In genomic region chr9:117546894-117547293, GRCh38 we compare ENCODE assay signal across 9 cellular contexts.
DNase-seq lines count a peak whose midpoint lies in the region; ATAC-seq, FAIRE-seq and TF ChIP-seq lines count a peak whose summit lies in the region.
"Had no signal": no experiment of that assay in that cellular context is flagged by ENCODE, and none has a peak within 500 bp of the region (broad histone marks: within the 10 kb centered on the region; RNA-seq: fewer than 3 reads in every experiment).

No MANE protein-coding gene starts in this region.

- ATAC-seq in activated naive CD8-positive, alpha-beta T cell treated with anti-CD3 and anti-CD28 coated beads, Interleukin-2, amount 10 ng/mL, durations not matched to agents 7 days and 5 days (ENCODE audit: low read depth), result peak; percentile 30
- peak; percentile 59 for ATAC-seq in memory B cell (ENCODE audit: low read depth)
- no peak for ATAC-seq in HG03025 (IDR thresholded peaks at IDR 0.05; ENCODE audit: low FRiP score, unreplicated experiment)

- H3K4me3 ChIP-seq in foreskin fibroblast (ENCODE audit: low read depth in 1 of 2, low read length in 2 of 2), result no peak overlapping the region
- H3K4me3 ChIP-seq: heart left ventricle had no signal

- BruUV-seq in Calu3 (replicated peaks; lab: Mats Ljungman, UMichigan), result no TSS peak

- POLR2A ChIA-PET in activated naive CD8-positive, alpha-beta T cell treated with anti-CD3 and anti-CD28 coated beads, Interleukin-2, amount 10 ng/mL, durations not matched to agents 7 days and 5 days (lab: Charles Lee), result no interaction called here

- H3K36me3 Mint-ChIP-seq in Calu3 (ENCODE audit: insufficient read depth, unreplicated experiment) (no peaks in the 10 kb centered on the region), memory B cell (no peaks in the 10 kb centered on the region)
- no peaks in the 10 kb centered on the region for H3K36me3 Mint-ChIP-seq in activated naive CD8-positive, alpha-beta T cell treated with anti-CD3 and anti-CD28 coated beads, Interleukin-2, amount 10 ng/mL, durations not matched to agents 7 days and 5 days

- no peaks in the 10 kb centered on the region for H3K9me3 Mint-ChIP-seq in Calu3 (ENCODE audit: low read depth, unreplicated experiment)
- peaks cover 2% of the 10 kb centered on the region for H3K9me3 Mint-ChIP-seq in activated naive CD8-positive, alpha-beta T cell treated with anti-CD3 and anti-CD28 coated beads, Interleukin-2, amount 10 ng/mL, durations not matched to agents 7 days and 5 days
- H3K9me3 Mint-ChIP-seq in memory B cell, result no peaks in the 10 kb centered on the region

- no peaks in the 10 kb centered on the region for H3K27me3 Mint-ChIP-seq in Calu3 (ENCODE audit: unreplicated experiment)
- peaks cover 2% of the 10 kb centered on the region for H3K27me3 Mint-ChIP-seq in activated naive CD8-positive, alpha-beta T cell treated with anti-CD3 and anti-CD28 coated beads, Interleukin-2, amount 10 ng/mL, durations not matched to agents 7 days and 5 days
- peaks cover under 1% of the 10 kb centered on the region for H3K27me3 Mint-ChIP-seq in memory B cell

- no peak for TF ChIP-seq POLR2A in H54 (IDR thresholded peaks at IDR 0.05; ENCODE audit: low read depth, low read length)

- peak overlapping the region; percentile 48 for H3K4me3 Mint-ChIP-seq in Calu3 (ENCODE audit: low read depth, unreplicated experiment)
- H3K4me3 Mint-ChIP-seq in activated naive CD8-positive, alpha-beta T cell treated with anti-CD3 and anti-CD28 coated beads, Interleukin-2, amount 10 ng/mL, durations not matched to agents 7 days and 5 days, result peak overlapping the region; percentile 22
- H3K4me3 Mint-ChIP-seq in memory B cell, result no peak overlapping the region

- H3K27ac Mint-ChIP-seq in Calu3 (ENCODE audit: unreplicated experiment) (no peak overlapping the region), memory B cell (no peak overlapping the region)
- H3K27ac Mint-ChIP-seq in activated naive CD8-positive, alpha-beta T cell treated with anti-CD3 and anti-CD28 coated beads, Interleukin-2, amount 10 ng/mL, durations not matched to agents 7 days and 5 days, result no peak overlapping the region

- intact Hi-C loops in Calu3 (cut with micrococcal nuclease; ENCODE audit: unreplicated experiment), result no loop called here

- TF ChIP-seq CTCF in Calu3 (IDR thresholded peaks at IDR 0.05; ENCODE audit: unreplicated experiment) (no peak), foreskin fibroblast (IDR thresholded peaks at IDR 0.05; ENCODE audit: low read depth, low read length) (no peak)

- CTCF ChIA-PET in Calu3 (lab: Charles Lee), result interaction anchor here (0.5 kb wide), 1 partner anchor 796 kb away, joined by 6 read pairs; no protein-coding TSS in a partner anchor

- FAIRE-seq in H54 (lab: Jason Lieb, UNC) (no peak), RCC 7860 (lab: Jason Lieb, UNC) (no peak)

- DNase-seq in Calu3, result no peak
- DNase-seq in H54 (ENCODE audit: insufficient read length, low spot score), result peak; percentile 15
- DNase-seq in activated naive CD8-positive, alpha-beta T cell treated with anti-CD3 and anti-CD28 coated beads, Interleukin-2, amount 10 ng/mL, durations not matched to agents 7 days and 5 days, result peak; percentile 20
- DNase-seq in memory B cell (ENCODE audit: low spot score in 2 of 2), result no peak
- no peak for DNase-seq in LoVo (ENCODE audit: low spot score)
- no peak for DNase-seq in RCC 7860 (ENCODE audit: low spot score)
- no peak for DNase-seq in foreskin fibroblast

- H3K4me1 Mint-ChIP-seq in Calu3 (ENCODE audit: low read depth, unreplicated experiment) (no peaks in the 10 kb centered on the region), memory B cell (no peaks in the 10 kb centered on the region)
- H3K4me1 Mint-ChIP-seq in activated naive CD8-positive, alpha-beta T cell treated with anti-CD3 and anti-CD28 coated beads, Interleukin-2, amount 10 ng/mL, durations not matched to agents 7 days and 5 days, result peaks cover 5% of the 10 kb centered on the region

Comparison
In these comparisons a context has a peak if more than half of its experiments do, and no peak if none do; other contexts are left out.
1. DNase-seq: peak in H54 (single experiment) and activated naive CD8-positive, alpha-beta T cell treated with anti-CD3 and anti-CD28 coated beads, Interleukin-2, amount 10 ng/mL, durations not matched to agents 7 days and 5 days (single experiment); none in Calu3 (single experiment), memory B cell (0 of 2), LoVo (single experiment), RCC 7860 (single experiment) and foreskin fibroblast (0 of 2).